ENCODE assay signal across 22 cellular contexts in genomic region chr11:90446207-90446606, GRCh38.
"Had no signal": no experiment of that assay in that cellular context is flagged by ENCODE, and none has a peak within 500 bp of the region (broad histone marks: within the 10 kb centered on the region; RNA-seq: fewer than 3 reads in every experiment).

No MANE protein-coding gene starts in this region.

- H3K27me3 Mint-ChIP-seq: naive thymus-derived CD4-positive, alpha-beta T cell; stimulated activated naive B cell treated with anti-CD40 and anti-IgM and Interleukin-4, amounts not matched to agents 10 μg/mL and 1 μg/mL and 100 μg/mL, for 72 hours; stimulated activated naive CD8-positive, alpha-beta T cell treated with anti-CD3 and anti-CD28 coated beads, Interleukin-15, Interleukin-2, amounts not matched to agents 100 ng/mL and 50 ng/mL, for 24 hours had no signal

- H3K27me3 ChIP-seq: dorsolateral prefrontal cortex, gastrocnemius medialis, neural progenitor cell, sigmoid colon, spleen, upper lobe of left lung had no signal

- H3K4me3 ChIP-seq: dorsolateral prefrontal cortex, gastrocnemius medialis, neural progenitor cell, prostate gland, sigmoid colon, skin epidermis, spleen, upper lobe of left lung had no signal

- H3K4me1 ChIP-seq: neural progenitor cell, parathyroid adenoma, prostate gland, sigmoid colon, spleen, upper lobe of left lung had no signal

- H3K27ac Mint-ChIP-seq: nephron; neural progenitor cell; stimulated activated naive B cell treated with anti-CD40 and anti-IgM and Interleukin-4, amounts not matched to agents 10 μg/mL and 1 μg/mL and 100 μg/mL, for 72 hours; stimulated activated naive CD8-positive, alpha-beta T cell treated with anti-CD3 and anti-CD28 coated beads, Interleukin-15, Interleukin-2, amounts not matched to agents 100 ng/mL and 50 ng/mL, for 24 hours had no signal

- H3K9me3 Mint-ChIP-seq: naive thymus-derived CD4-positive, alpha-beta T cell; nephron; neural progenitor cell; stimulated activated naive B cell treated with anti-CD40 and anti-IgM and Interleukin-4, amounts not matched to agents 10 μg/mL and 1 μg/mL and 100 μg/mL, for 72 hours; stimulated activated naive CD8-positive, alpha-beta T cell treated with anti-CD3 and anti-CD28 coated beads, Interleukin-15, Interleukin-2, amounts not matched to agents 100 ng/mL and 50 ng/mL, for 24 hours had no signal

- H3K9me3 ChIP-seq: gastrocnemius medialis, prostate gland, sigmoid colon, spleen, upper lobe of left lung had no signal

- H3K4me3 Mint-ChIP-seq: naive thymus-derived CD4-positive, alpha-beta T cell; nephron; neural progenitor cell; stimulated activated naive B cell treated with anti-CD40 and anti-IgM and Interleukin-4, amounts not matched to agents 10 μg/mL and 1 μg/mL and 100 μg/mL, for 72 hours; stimulated activated naive CD8-positive, alpha-beta T cell treated with anti-CD3 and anti-CD28 coated beads, Interleukin-15, Interleukin-2, amounts not matched to agents 100 ng/mL and 50 ng/mL, for 24 hours had no signal

- ATAC-seq: gastrocnemius medialis; naive thymus-derived CD4-positive, alpha-beta T cell; stimulated activated naive B cell treated with anti-CD40 and anti-IgM and Interleukin-4, amounts not matched to agents 10 μg/mL and 1 μg/mL and 100 μg/mL, for 72 hours had no signal

- H3K27ac ChIP-seq: dorsolateral prefrontal cortex, gastrocnemius medialis, neural progenitor cell, parathyroid adenoma, prostate gland, sigmoid colon, skin epidermis, spleen, upper lobe of left lung had no signal

- DNase-seq: caudate nucleus; cerebellar nuclear complex; dorsolateral prefrontal cortex; effector CD4-positive, alpha-beta T cell; foreskin fibroblast; gastrocnemius medialis; hypothalamus; mesenchymal stem cell; midbrain; naive thymus-derived CD4-positive, alpha-beta T cell; right cardiac atrium; sigmoid colon; spleen; stimulated activated CD4-positive, alpha-beta T cell treated with anti-CD3 and anti-CD28 coated beads, Interleukin-4, amount 100 ng/mL, for 4 hours; stimulated activated naive B cell treated with anti-CD40 and anti-IgM and Interleukin-4, amounts not matched to agents 10 μg/mL and 1 μg/mL and 100 μg/mL, for 72 hours; upper lobe of left lung had no signal

- H3K36me3 Mint-ChIP-seq: naive thymus-derived CD4-positive, alpha-beta T cell; neural progenitor cell; stimulated activated naive B cell treated with anti-CD40 and anti-IgM and Interleukin-4, amounts not matched to agents 10 μg/mL and 1 μg/mL and 100 μg/mL, for 72 hours had no signal

- H3K4me1 Mint-ChIP-seq: neural progenitor cell; stimulated activated naive B cell treated with anti-CD40 and anti-IgM and Interleukin-4, amounts not matched to agents 10 μg/mL and 1 μg/mL and 100 μg/mL, for 72 hours had no signal

- H3K36me3 ChIP-seq: gastrocnemius medialis, neural progenitor cell, prostate gland, sigmoid colon, spleen, upper lobe of left lung had no signal
